Comparison of ENCODE assay signal across 21 cellular contexts in the genomic region with DNA sequence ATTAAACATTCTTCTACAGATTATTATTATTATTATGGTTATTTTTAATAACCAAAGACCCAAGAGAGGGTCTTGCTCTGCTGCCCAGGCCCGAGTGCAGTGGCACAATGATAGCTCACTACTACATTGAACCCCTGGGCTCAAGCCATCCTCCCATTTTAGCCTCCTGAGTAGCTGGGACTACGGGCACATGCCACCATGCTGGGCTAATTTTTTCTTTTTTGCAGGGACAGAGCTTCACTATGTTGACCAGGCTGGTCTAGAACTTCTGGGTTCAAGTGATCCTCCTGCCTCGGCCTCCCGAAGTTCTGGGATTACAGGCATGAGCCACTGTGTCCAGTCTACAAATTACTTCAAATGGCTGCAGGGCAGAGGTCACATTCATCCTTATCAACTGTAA.
"Had no signal": no experiment of that assay in that cellular context is flagged by ENCODE, and none has a peak within 500 bp of the region (broad histone marks: within the 10 kb centered on the region; RNA-seq: fewer than 3 reads in every experiment).

No MANE protein-coding gene starts in this region.

- H3K27ac Mint-ChIP-seq: mesothelial cell of epicardium, naive B cell had no signal

- H3K9me3 ChIP-seq: esophagus squamous epithelium, gastrocnemius medialis, heart right ventricle, left lung, lower lobe of right lung, mucosa of descending colon had no signal

- H3K36me3 Mint-ChIP-seq: mesothelial cell of epicardium, naive B cell had no signal

- DNase-seq: dermis blood vessel endothelial cell; dorsolateral prefrontal cortex; effector CD4-positive, alpha-beta T cell; effector memory CD4-positive, alpha-beta T cell; esophagus squamous epithelium; foreskin fibroblast; foreskin melanocyte; gastrocnemius medialis; glutamatergic neuron; head of caudate nucleus; heart right ventricle; hippocampal formation; left cardiac atrium; left lung; left ventricle myocardium superior; lower lobe of right lung; mesenchymal stem cell; mucosa of descending colon; naive B cell had no signal

- H3K4me3 ChIP-seq: coronary artery, dorsolateral prefrontal cortex, esophagus squamous epithelium, gastrocnemius medialis, heart right ventricle, left lung, lower lobe of right lung, mucosa of descending colon had no signal

- H3K27ac ChIP-seq: coronary artery, dorsolateral prefrontal cortex, esophagus squamous epithelium, gastrocnemius medialis, heart right ventricle, left lung, lower lobe of right lung had no signal

- H3K36me3 ChIP-seq: esophagus squamous epithelium, gastrocnemius medialis, heart right ventricle, left lung, lower lobe of right lung had no signal

- H3K4me1 Mint-ChIP-seq: naive B cell had no signal

- H3K27me3 ChIP-seq: dorsolateral prefrontal cortex, esophagus squamous epithelium, gastrocnemius medialis, heart right ventricle, left lung had no signal

- H3K4me3 Mint-ChIP-seq: mesothelial cell of epicardium, naive B cell had no signal

- H3K9me3 Mint-ChIP-seq: mesothelial cell of epicardium, naive B cell had no signal

- H3K4me1 ChIP-seq: esophagus squamous epithelium, gastrocnemius medialis, lower lobe of right lung had no signal
